9 cellular contexts compared by ENCODE assay signal in genomic region chr12:116426391-116427136, GRCh38.
DNase-seq lines count a peak whose midpoint lies in the region; ATAC-seq, FAIRE-seq and TF ChIP-seq lines count a peak whose summit lies in the region.
"Had no signal": no experiment of that assay in that cellular context is flagged by ENCODE, and none has a peak within 500 bp of the region (broad histone marks: within the 10 kb centered on the region; RNA-seq: fewer than 3 reads in every experiment).

No MANE protein-coding gene starts in this region.

- no peaks in the 10 kb centered on the region for H3K9me2 ChIP-seq in hepatocyte (replicated peaks; ENCODE audit: insufficient read depth)

- 50% methylated on average over 13 of the region's 13 CpGs for WGBS in hepatocyte (ENCODE audit: low lambda C conversion rate, missing lambda C conversion rate)

- H3K79me2 ChIP-seq in astrocyte (ENCODE audit: insufficient read depth, low read length): no peaks in the 10 kb centered on the region
- no peaks in the 10 kb centered on the region for H3K79me2 ChIP-seq in hepatocyte

- peaks cover 20% of the 10 kb centered on the region for H3K4me1 ChIP-seq in astrocyte (ENCODE audit: insufficient read depth, low read length)
- H3K4me1 ChIP-seq in hepatocyte (ENCODE audit: insufficient read depth): peaks cover 18% of the 10 kb centered on the region
- no peaks in the 10 kb centered on the region for H3K4me1 ChIP-seq in naive thymus-derived CD4-positive, alpha-beta T cell (ENCODE audit: control insufficient read depth in 2 of 2, insufficient read depth in 2 of 2, low read length in 2 of 2)

- H3K4me2 ChIP-seq in astrocyte (ENCODE audit: low read length) (peak overlapping the region; percentile 61), hepatocyte (peak overlapping the region; percentile 53)

- intact Hi-C loops in naive thymus-derived CD4-positive, alpha-beta T cell (cut with micrococcal nuclease): no loop called here

- POLR2A ChIA-PET in naive thymus-derived CD4-positive, alpha-beta T cell (lab: Charles Lee): no interaction called here

- peak overlapping the region; percentile 36 for H3K9ac ChIP-seq in astrocyte (ENCODE audit: low read length)

- H3K27me3 Mint-ChIP-seq in astrocyte (ENCODE audit: low read depth, unreplicated experiment): no peaks in the 10 kb centered on the region
- H3K27me3 Mint-ChIP-seq in stimulated activated memory B cell treated with anti-CD40 and anti-IgM and Interleukin-4, amounts not matched to agents 10 μg/mL and 1 μg/mL and 100 μg/mL, for 72 hours: no peaks in the 10 kb centered on the region
- no peaks in the 10 kb centered on the region for H3K27me3 Mint-ChIP-seq in stimulated activated naive B cell treated with anti-CD40 and anti-IgM and Interleukin-4, amounts not matched to agents 10 μg/mL and 1 μg/mL and 100 μg/mL, for 72 hours
- no peaks in the 10 kb centered on the region for H3K27me3 Mint-ChIP-seq in naive thymus-derived CD4-positive, alpha-beta T cell

- no peaks in the 10 kb centered on the region for H3K36me3 Mint-ChIP-seq in astrocyte (ENCODE audit: low read depth, unreplicated experiment)
- peaks cover 6% of the 10 kb centered on the region for H3K36me3 Mint-ChIP-seq in stimulated activated memory B cell treated with anti-CD40 and anti-IgM and Interleukin-4, amounts not matched to agents 10 μg/mL and 1 μg/mL and 100 μg/mL, for 72 hours
- H3K36me3 Mint-ChIP-seq in stimulated activated naive B cell treated with anti-CD40 and anti-IgM and Interleukin-4, amounts not matched to agents 10 μg/mL and 1 μg/mL and 100 μg/mL, for 72 hours: peaks cover 0 to 4% of the 10 kb centered on the region in 2 donors
- H3K36me3 Mint-ChIP-seq in naive thymus-derived CD4-positive, alpha-beta T cell: peaks cover 0 to 6% (median 4%) of the 10 kb centered on the region in 5 donors

- CTCF ChIA-PET in naive thymus-derived CD4-positive, alpha-beta T cell (lab: Charles Lee): no interaction called here

- TF ChIP-seq CTCF in astrocyte (IDR thresholded peaks at IDR 0.05; ENCODE audit: insufficient read depth, low read depth, low read length) (peak; percentile 62), hepatocyte (IDR thresholded peaks at IDR 0.05; ENCODE audit: poor library complexity) (peak; percentile 34)

- DNase-seq in H54 (ENCODE audit: insufficient read length, low spot score): peak; percentile 92
- peak; percentile 95 for DNase-seq in astrocyte (ENCODE audit: low read depth)
- DNase-seq in hepatocyte (ENCODE audit: low spot score): peak; percentile 91
- DNase-seq in stimulated activated naive B cell treated with anti-CD40 and anti-IgM and Interleukin-4, amounts not matched to agents 10 μg/mL and 1 μg/mL and 100 μg/mL, for 72 hours: no peak
- DNase-seq in naive thymus-derived CD4-positive, alpha-beta T cell: no peak
- no peak for DNase-seq in GM19240 (ENCODE audit: insufficient read length, low spot score)
- DNase-seq: NCI-H187 treated with DMSO at 0.1 percent for 48 hours had no signal

- H3K27me3 ChIP-seq in astrocyte (ENCODE audit: insufficient read depth, low read length): no peaks in the 10 kb centered on the region
- H3K27me3 ChIP-seq in hepatocyte: no peaks in the 10 kb centered on the region
- H3K27me3 ChIP-seq in naive thymus-derived CD4-positive, alpha-beta T cell (ENCODE audit: control insufficient read depth in 2 of 2, insufficient read depth in 2 of 2, low read length in 2 of 2): no peaks in the 10 kb centered on the region

- no peak for TF ChIP-seq POLR2A in H54 (IDR thresholded peaks at IDR 0.05; ENCODE audit: low read depth, low read length)

- H3K27ac ChIP-seq in astrocyte (ENCODE audit: low read depth, low read length) (peak overlapping the region; percentile 28), hepatocyte (peak overlapping the region; percentile 85), skin epidermis (peak overlapping the region in 11 of 21 experiments; percentile 2 to 56 (median 40))
- H3K27ac ChIP-seq in naive thymus-derived CD4-positive, alpha-beta T cell (ENCODE audit: low read depth, low read length): no peak overlapping the region

- FAIRE-seq in H54 (lab: Jason Lieb, UNC): peak; percentile 57
- peak; percentile 75 for FAIRE-seq in astrocyte (lab: Jason Lieb, UNC)

- no peaks in the 10 kb centered on the region for H3K36me3 ChIP-seq in astrocyte (ENCODE audit: insufficient read depth, low read length)
- no peaks in the 10 kb centered on the region for H3K36me3 ChIP-seq in hepatocyte (replicated peaks; ENCODE audit: insufficient read depth, low read depth)
- no peaks in the 10 kb centered on the region for H3K36me3 ChIP-seq in naive thymus-derived CD4-positive, alpha-beta T cell (ENCODE audit: control insufficient read depth in 2 of 3, insufficient read depth in 3 of 3, low read length in 3 of 3)

- ATAC-seq in stimulated activated memory B cell treated with anti-CD40 and anti-IgM and Interleukin-4, amounts not matched to agents 10 μg/mL and 1 μg/mL and 100 μg/mL, for 72 hours: no peak
- ATAC-seq in stimulated activated naive B cell treated with anti-CD40 and anti-IgM and Interleukin-4, amounts not matched to agents 10 μg/mL and 1 μg/mL and 100 μg/mL, for 72 hours (replicated peaks): no peak
- no peak for ATAC-seq in naive thymus-derived CD4-positive, alpha-beta T cell

- H3K4me3 Mint-ChIP-seq in astrocyte (ENCODE audit: unreplicated experiment): peak overlapping the region; percentile 37
- H3K4me3 Mint-ChIP-seq in stimulated activated memory B cell treated with anti-CD40 and anti-IgM and Interleukin-4, amounts not matched to agents 10 μg/mL and 1 μg/mL and 100 μg/mL, for 72 hours: no peak overlapping the region
- no peak overlapping the region for H3K4me3 Mint-ChIP-seq in stimulated activated naive B cell treated with anti-CD40 and anti-IgM and Interleukin-4, amounts not matched to agents 10 μg/mL and 1 μg/mL and 100 μg/mL, for 72 hours
- no peak overlapping the region for H3K4me3 Mint-ChIP-seq in naive thymus-derived CD4-positive, alpha-beta T cell

- H3K9me3 ChIP-seq in astrocyte (ENCODE audit: insufficient read depth, low read depth, low read length): no peaks in the 10 kb centered on the region
- no peaks in the 10 kb centered on the region for H3K9me3 ChIP-seq in hepatocyte (ENCODE audit: low read depth)
- H3K9me3 ChIP-seq in naive thymus-derived CD4-positive, alpha-beta T cell (ENCODE audit: control insufficient read depth in 2 of 3, low read length in 3 of 3): no peaks in the 10 kb centered on the region

- peaks cover 18% of the 10 kb centered on the region for H3K4me1 Mint-ChIP-seq in astrocyte (ENCODE audit: low read depth, unreplicated experiment)
- H3K4me1 Mint-ChIP-seq in stimulated activated memory B cell treated with anti-CD40 and anti-IgM and Interleukin-4, amounts not matched to agents 10 μg/mL and 1 μg/mL and 100 μg/mL, for 72 hours: no peaks in the 10 kb centered on the region
- no peaks in the 10 kb centered on the region for H3K4me1 Mint-ChIP-seq in stimulated activated naive B cell treated with anti-CD40 and anti-IgM and Interleukin-4, amounts not matched to agents 10 μg/mL and 1 μg/mL and 100 μg/mL, for 72 hours
- H3K4me1 Mint-ChIP-seq in naive thymus-derived CD4-positive, alpha-beta T cell: no peaks in the 10 kb centered on the region

- H4K20me1 ChIP-seq in astrocyte (ENCODE audit: insufficient read depth, low read length) (no peaks in the 10 kb centered on the region), hepatocyte (ENCODE audit: insufficient read depth, poor library complexity, severe bottlenecking) (no peaks in the 10 kb centered on the region)

- no peak overlapping the region for H3K4me3 ChIP-seq in astrocyte (ENCODE audit: insufficient read depth, low read depth, low read length)
- H3K4me3 ChIP-seq in hepatocyte: no peak overlapping the region
- no peak overlapping the region for H3K4me3 ChIP-seq in skin epidermis
- no peak overlapping the region for H3K4me3 ChIP-seq in naive thymus-derived CD4-positive, alpha-beta T cell (ENCODE audit: low read length)

- peak overlapping the region; percentile 96 for H3K27ac Mint-ChIP-seq in astrocyte (ENCODE audit: unreplicated experiment)
- no peak overlapping the region for H3K27ac Mint-ChIP-seq in stimulated activated memory B cell treated with anti-CD40 and anti-IgM and Interleukin-4, amounts not matched to agents 10 μg/mL and 1 μg/mL and 100 μg/mL, for 72 hours
- H3K27ac Mint-ChIP-seq in stimulated activated naive B cell treated with anti-CD40 and anti-IgM and Interleukin-4, amounts not matched to agents 10 μg/mL and 1 μg/mL and 100 μg/mL, for 72 hours: no peak overlapping the region
- no peak overlapping the region for H3K27ac Mint-ChIP-seq in naive thymus-derived CD4-positive, alpha-beta T cell

- H3K9me3 Mint-ChIP-seq in astrocyte (ENCODE audit: unreplicated experiment): peaks cover 4% of the 10 kb centered on the region
- no peaks in the 10 kb centered on the region for H3K9me3 Mint-ChIP-seq in stimulated activated memory B cell treated with anti-CD40 and anti-IgM and Interleukin-4, amounts not matched to agents 10 μg/mL and 1 μg/mL and 100 μg/mL, for 72 hours
- H3K9me3 Mint-ChIP-seq in stimulated activated naive B cell treated with anti-CD40 and anti-IgM and Interleukin-4, amounts not matched to agents 10 μg/mL and 1 μg/mL and 100 μg/mL, for 72 hours: peaks cover 5 to 6% of the 10 kb centered on the region in 2 donors
- peaks cover 0 to 7% (median 4%) of the 10 kb centered on the region in 11 donors for H3K9me3 Mint-ChIP-seq in naive thymus-derived CD4-positive, alpha-beta T cell

- H2AFZ ChIP-seq in astrocyte (ENCODE audit: low read depth, low read length): peak overlapping the region; percentile 49
- H2AFZ ChIP-seq in hepatocyte: no peak overlapping the region

Comparison
In these comparisons a context has a peak if more than half of its experiments do, and no peak if none do; other contexts are left out.
1. DNase-seq: peak in H54 (single experiment), astrocyte (single experiment) and hepatocyte (single experiment); none in stimulated activated naive B cell treated with anti-CD40 and anti-IgM and Interleukin-4, amounts not matched to agents 10 μg/mL and 1 μg/mL and 100 μg/mL, for 72 hours (single experiment), naive thymus-derived CD4-positive, alpha-beta T cell (0 of 9) and GM19240 (single experiment).